Comparison of ENCODE assay signal across 9 cellular contexts in the genomic region with DNA sequence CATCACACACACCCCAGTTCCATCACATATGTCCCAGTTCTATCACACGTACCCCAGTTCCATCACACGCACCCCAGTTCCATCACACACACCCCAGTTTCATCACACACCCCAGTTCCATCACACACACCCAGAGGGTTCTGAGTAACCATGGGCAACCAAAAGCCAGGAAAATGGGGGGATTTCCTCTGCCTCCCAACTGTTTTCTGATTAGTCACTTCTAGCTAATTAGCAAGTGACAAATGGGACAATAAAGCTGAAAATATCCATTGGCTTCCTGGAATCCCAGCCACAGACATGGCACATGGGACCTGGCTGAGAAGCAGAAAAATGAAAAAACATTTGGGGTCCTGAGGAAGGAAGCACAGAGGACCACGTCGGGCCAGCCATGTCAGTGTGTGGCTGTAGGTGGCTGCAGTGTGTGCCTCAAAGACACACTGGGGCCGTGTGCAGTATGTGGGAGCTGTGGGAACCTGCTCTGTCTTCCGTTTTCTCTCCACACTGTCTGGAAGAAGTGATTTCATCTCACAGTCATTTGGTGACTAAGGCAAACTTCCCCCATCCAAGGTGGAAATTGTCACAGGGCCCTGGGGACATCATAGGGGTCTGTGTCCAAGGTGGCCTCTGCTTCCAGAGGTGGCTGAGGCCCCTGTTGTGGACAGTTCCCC.
DNase-seq lines count a peak whose midpoint lies in the region; ATAC-seq and TF ChIP-seq lines count a peak whose summit lies in the region.
"Had no signal": no experiment of that assay in that cellular context is flagged by ENCODE, and none has a peak within 500 bp of the region (broad histone marks: within the 10 kb centered on the region; RNA-seq: fewer than 3 reads in every experiment).

No MANE protein-coding gene starts in this region.

- H3K27me3 Mint-ChIP-seq in natural killer cell (ENCODE audit: low read depth in 2 of 2) = no peaks in the 10 kb centered on the region

- no peak overlapping the region for H3K4me3 ChIP-seq in brain microvascular endothelial cell (ENCODE audit: low read depth, low read length)

- H3K9me3 Mint-ChIP-seq in natural killer cell = no peaks in the 10 kb centered on the region

- H3K4me3 Mint-ChIP-seq in natural killer cell = no peak overlapping the region

- H3K27ac Mint-ChIP-seq in natural killer cell = peak overlapping the region; percentile 32 to 82

- peak; percentile 54 to 65 (median 63) for ATAC-seq in natural killer cell
- no peak for ATAC-seq in HG02610 (IDR thresholded peaks at IDR 0.05; ENCODE audit: unreplicated experiment)
- no peak for ATAC-seq in HG03432 (IDR thresholded peaks at IDR 0.05; ENCODE audit: unreplicated experiment)
- ATAC-seq in HG03175 (IDR thresholded peaks at IDR 0.05; ENCODE audit: unreplicated experiment) = no peak

- H3K4me1 Mint-ChIP-seq in natural killer cell = peaks cover 71 to 76% of the 10 kb centered on the region in 2 donors

- H3K36me3 ChIP-seq in brain microvascular endothelial cell (replicated peaks) = no peaks in the 10 kb centered on the region

- H3K27ac ChIP-seq in brain microvascular endothelial cell = peak overlapping the region; percentile 89

- intact Hi-C loops in natural killer cell (cut with micrococcal nuclease) = no loop called here

- peak; percentile 12 for TF ChIP-seq CTCF in brain microvascular endothelial cell (IDR thresholded peaks at IDR 0.05; ENCODE audit: low read depth, low read length, missing control alignments)
- no peak for TF ChIP-seq CTCF in natural killer cell (IDR thresholded peaks at IDR 0.05)

- H3K36me3 Mint-ChIP-seq in natural killer cell = no peaks in the 10 kb centered on the region

- DNase-seq in ELR (ENCODE audit: low read depth) = peak; percentile 81
- peak; percentile 87 for DNase-seq in M059J (ENCODE audit: low read depth)
- DNase-seq in brain microvascular endothelial cell = peak; percentile 83
- DNase-seq in natural killer cell = no peak
- DNase-seq in hippocampal formation (lab: John Stamatoyannopoulos, UW) = no peak
- DNase-seq: NCI-H2171 had no signal

- in situ Hi-C loops in brain microvascular endothelial cell (cut with HindIII; ENCODE audit: low pct_ligation_motif_present, low sequenced_read_pairs) = no loop called here

- no peaks in the 10 kb centered on the region for H3K27me3 ChIP-seq in brain microvascular endothelial cell (replicated peaks)

Comparison
In these comparisons a context has a peak if more than half of its experiments do, and no peak if none do; other contexts are left out.
1. DNase-seq: peak in ELR (single experiment), M059J (single experiment) and brain microvascular endothelial cell (single experiment); none in natural killer cell (single experiment) and hippocampal formation (0 of 2).
2. ATAC-seq: peak in natural killer cell (3 of 3); none in HG02610 (single experiment), HG03432 (single experiment) and HG03175 (single experiment).